ENCODE assay signal across 21 cellular contexts in genomic region chr7:37418381-37418780, GRCh38.
"Had no signal": no experiment of that assay in that cellular context is flagged by ENCODE, and none has a peak within 500 bp of the region (broad histone marks: within the 10 kb centered on the region; RNA-seq: fewer than 3 reads in every experiment).

No MANE protein-coding gene starts in this region.

- H3K9me3 Mint-ChIP-seq: immature natural killer cell, naive B cell, type B pancreatic cell had no signal

- H3K36me3 Mint-ChIP-seq: type B pancreatic cell had no signal

- H3K4me1 ChIP-seq: pancreas had no signal

- DNase-seq: activated CD8-positive, alpha-beta memory T cell treated with anti-CD3 and anti-CD28 coated beads for 24 hours; activated CD8-positive, alpha-beta memory T cell treated with anti-CD3 and anti-CD28 coated beads, Interleukin-2, amount 50 U/mL, for 48 hours; activated gamma-delta T cell; effector CD8-positive, alpha-beta T cell; immature natural killer cell; kidney glomerular epithelial cell; left ventricle myocardium inferior; mammary epithelial cell; mucosa of descending colon; naive B cell; pancreas; spleen; stimulated activated naive CD4-positive, alpha-beta T cell treated with Interleukin-2 at 50 U/mL for 16 hours; T-helper 1 cell; T1000 had no signal

- H3K4me3 Mint-ChIP-seq: activated naive CD4-positive, alpha-beta T cell treated with anti-CD3 and anti-CD28 coated beads, Interleukin-2, amount 50 U/mL, for 24 hours; dendritic cell treated with granulocyte-macrophage colony-stimulating factor and Interleukin-4, amounts not matched to agents 40 ng/mL and 50 ng/mL, for 4 days; immature natural killer cell; naive B cell; type B pancreatic cell had no signal

- H3K27ac ChIP-seq: esophagus muscularis mucosa, gastroesophageal sphincter, left ventricle myocardium inferior, pancreas, suprapubic skin had no signal

- H3K4me3 ChIP-seq: esophagus muscularis mucosa, gastroesophageal sphincter, left ventricle myocardium inferior, mucosa of descending colon, pancreas, spleen, suprapubic skin had no signal

- H3K36me3 ChIP-seq: esophagus muscularis mucosa, gastroesophageal sphincter, left ventricle myocardium inferior, pancreas, suprapubic skin had no signal

- H3K27me3 Mint-ChIP-seq: activated naive CD4-positive, alpha-beta T cell treated with anti-CD3 and anti-CD28 coated beads, Interleukin-2, amount 50 U/mL, for 24 hours; dendritic cell treated with granulocyte-macrophage colony-stimulating factor and Interleukin-4, amounts not matched to agents 40 ng/mL and 50 ng/mL, for 4 days; naive B cell; type B pancreatic cell had no signal

- ATAC-seq: gastroesophageal sphincter, mucosa of descending colon, pancreas had no signal

- H3K9me3 ChIP-seq: esophagus muscularis mucosa, gastroesophageal sphincter, left ventricle myocardium inferior, mucosa of descending colon, pancreas, spleen, suprapubic skin had no signal

- H3K27ac Mint-ChIP-seq: activated naive CD4-positive, alpha-beta T cell treated with anti-CD3 and anti-CD28 coated beads, Interleukin-2, amount 50 U/mL, for 24 hours; type B pancreatic cell had no signal

- H3K27me3 ChIP-seq: esophagus muscularis mucosa, gastroesophageal sphincter, pancreas, spleen, suprapubic skin had no signal
